In genomic region chr7:43646603-43647313, GRCh38 we compare ENCODE assay signal across 8 cellular contexts.
DNase-seq lines count a peak whose midpoint lies in the region; ATAC-seq and TF ChIP-seq lines count a peak whose summit lies in the region.

No MANE protein-coding gene starts in this region.

- H4K20me1 ChIP-seq in KMS-11 (ENCODE audit: insufficient read depth) = no peaks in the 10 kb centered on the region

- DNase-seq in AG10803 (ENCODE audit: low read depth) (peak; percentile 67), cerebellum (ENCODE audit: low spot score) (peak; percentile 52), midbrain (lab: John Stamatoyannopoulos, UW) (peak; percentile 29), HuH-7 (ENCODE audit: low spot score) (no peak), foreskin melanocyte (no peak)

- peaks cover 41% of the 10 kb centered on the region; the same call in 1 of the 2 replicates for H3K79me2 ChIP-seq in KMS-11 (ENCODE audit: insufficient read depth, low read depth)

- H3K4me2 ChIP-seq in KMS-11 = peak overlapping the region; percentile 93

- peak overlapping the region; percentile 67 for H3K27ac ChIP-seq in KMS-11

- peak overlapping the region; percentile 46 for H3K4me3 ChIP-seq in AG10803 (ENCODE audit: low read length)
- H3K4me3 ChIP-seq in KMS-11 (IDR thresholded peaks at IDR 0.05; ENCODE audit: insufficient read depth, low read depth, low read length) = no peak overlapping the region

- H3K27me3 ChIP-seq in KMS-11 (ENCODE audit: insufficient read depth, low read depth) = no peaks in the 10 kb centered on the region

- no peak for TF ChIP-seq CTCF in AG10803 (conservative IDR thresholded peaks at IDR 0.05; ENCODE audit: low read length)
- TF ChIP-seq CTCF in KMS-11 (conservative IDR thresholded peaks at IDR 0.05; ENCODE audit: low read depth, low read length) = no peak

- H2AFZ ChIP-seq in KMS-11 (ENCODE audit: low read depth) = no peak overlapping the region

- peaks cover 77% of the 10 kb centered on the region for H3K4me1 ChIP-seq in KMS-11 (ENCODE audit: low read depth, poor library complexity, severe bottlenecking)

- no peak for ATAC-seq in activated CD4-positive, CD25-positive, alpha-beta regulatory T cell treated with anti-CD3 and anti-CD28 coated beads, Interleukin-2, amount 50 U/mL, for 24 hours
- no peak for ATAC-seq in HG03457 (IDR thresholded peaks at IDR 0.05; ENCODE audit: unreplicated experiment)

- peak overlapping the region; percentile 10; the same call in 1 of the 2 replicates for H3K9ac ChIP-seq in KMS-11

- no peaks in the 10 kb centered on the region; the same call in 1 of the 2 replicates for H3K36me3 ChIP-seq in KMS-11 (ENCODE audit: insufficient read depth)

Comparison
In these comparisons a context has a peak if more than half of its experiments do, and no peak if none do; other contexts are left out.
1. DNase-seq: peak in AG10803 (single experiment), cerebellum (single experiment) and midbrain (single experiment); none in HuH-7 (single experiment) and foreskin melanocyte (single experiment).